In the genomic region with DNA sequence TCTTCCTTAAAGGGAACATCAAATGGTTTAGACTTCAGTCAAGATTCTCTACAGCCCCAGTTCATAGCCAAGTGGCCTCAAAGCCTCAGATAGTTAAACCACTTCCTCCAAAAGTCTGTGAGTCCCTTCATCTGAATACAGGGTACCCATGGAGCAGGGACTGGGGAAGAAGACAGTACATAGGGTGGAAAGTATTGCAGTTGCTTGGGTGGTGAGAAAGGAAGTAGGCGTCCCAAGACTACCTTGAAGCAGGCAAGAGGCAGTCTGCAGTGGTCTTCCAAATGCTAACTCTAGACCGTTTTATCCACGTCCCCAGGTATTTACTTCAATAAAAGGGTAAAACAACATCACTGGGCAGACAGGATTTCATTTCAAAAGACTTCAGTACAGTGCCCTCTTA, we compare ENCODE assay signal across 7 cellular contexts. TPM values are rescaled to one million over a fixed set of nuclear protein-coding genes. Genes with fewer than 3 reads are reported as not detected.
DNase-seq lines count a peak whose midpoint lies in the region; ATAC-seq and TF ChIP-seq lines count a peak whose summit lies in the region.

No MANE protein-coding gene starts in this region.

- H3K4me3 Mint-ChIP-seq in GM23338, result peak overlapping the region; percentile 84
- peak overlapping the region; percentile 98 for H3K4me3 Mint-ChIP-seq in natural killer cell treated with Interleukin-12 subunit alpha and Interleukin-12 subunit beta and Interleukin-15 and Interleukin-18, amount 100 ng/mL, for 72 hours

- H3K27me3 Mint-ChIP-seq in GM23338 (ENCODE audit: insufficient read depth, low read depth, poor library complexity), result peaks cover 13% of the 10 kb centered on the region
- no peaks in the 10 kb centered on the region for H3K27me3 Mint-ChIP-seq in natural killer cell treated with Interleukin-12 subunit alpha and Interleukin-12 subunit beta and Interleukin-15 and Interleukin-18, amount 100 ng/mL, for 72 hours

- H3K27ac Mint-ChIP-seq in GM23338, result no peak overlapping the region
- H3K27ac Mint-ChIP-seq in natural killer cell treated with Interleukin-12 subunit alpha and Interleukin-12 subunit beta and Interleukin-15 and Interleukin-18, amount 100 ng/mL, for 72 hours, result peak overlapping the region; percentile 83

- peaks cover 56% of the 10 kb centered on the region for H3K4me1 Mint-ChIP-seq in GM23338
- peaks cover 49 to 61% of the 10 kb centered on the region in 2 donors for H3K4me1 Mint-ChIP-seq in natural killer cell treated with Interleukin-12 subunit alpha and Interleukin-12 subunit beta and Interleukin-15 and Interleukin-18, amount 100 ng/mL, for 72 hours (ENCODE audit: low read depth in 2 of 2)

- no peaks in the 10 kb centered on the region for H3K36me3 ChIP-seq in GM23338 (ENCODE audit: insufficient read depth)

- H3K27me3 ChIP-seq in GM23338 (ENCODE audit: insufficient read depth), result no peaks in the 10 kb centered on the region

- peaks cover 6% of the 10 kb centered on the region for H4K20me1 ChIP-seq in GM23338 (replicated peaks; ENCODE audit: insufficient read depth)

- TF ChIP-seq CTCF in GM23338 (conservative IDR thresholded peaks at IDR 0.05; ENCODE audit: low read depth in 2 of 2) (no peak), choroid plexus epithelial cell (conservative IDR thresholded peaks at IDR 0.05; ENCODE audit: low read depth, low read length) (no peak)

- DNase-seq in GM23338 (ENCODE audit: low spot score), result no peak
- peak; percentile 66 for DNase-seq in SIG-M5 treated with dmso at 0.1 percent for 504 hours (lab: John Stamatoyannopoulos, UW; ENCODE audit: unreplicated experiment)
- peak; percentile 20 for DNase-seq in choroid plexus epithelial cell (ENCODE audit: low read depth)
- peak; percentile 66 for DNase-seq in natural killer cell treated with Interleukin-12 subunit alpha and Interleukin-12 subunit beta and Interleukin-15 and Interleukin-18, amount 100 ng/mL, for 72 hours (ENCODE audit: low spot score)
- DNase-seq in GM19238 (ENCODE audit: insufficient read length, low spot score), result no peak

- ATAC-seq in GM23338 (no peak), HG03108 (IDR thresholded peaks at IDR 0.05; ENCODE audit: unreplicated experiment) (no peak), GM19455 (IDR thresholded peaks at IDR 0.05; ENCODE audit: unreplicated experiment) (no peak)
- peak; percentile 13 to 29 for ATAC-seq in natural killer cell treated with Interleukin-12 subunit alpha and Interleukin-12 subunit beta and Interleukin-15 and Interleukin-18, amount 100 ng/mL, for 72 hours

- H3K9me3 Mint-ChIP-seq in GM23338, result no peaks in the 10 kb centered on the region
- H3K9me3 Mint-ChIP-seq in natural killer cell treated with Interleukin-12 subunit alpha and Interleukin-12 subunit beta and Interleukin-15 and Interleukin-18, amount 100 ng/mL, for 72 hours, result no peaks in the 10 kb centered on the region

- no peaks in the 10 kb centered on the region for H3K9me2 ChIP-seq in GM23338 (ENCODE audit: insufficient read depth)

- H3K79me2 ChIP-seq in GM23338 (replicated peaks; ENCODE audit: insufficient read depth), result peaks cover 59% of the 10 kb centered on the region

- H3K4me1 ChIP-seq in GM23338 (ENCODE audit: insufficient read depth), result peaks cover 54% of the 10 kb centered on the region

- 0 out of 2 replicates have a peak, but pooled peaks cover 5% of the 10 kb centered on the region for H3F3A ChIP-seq in GM23338 (replicated peaks; ENCODE audit: low read depth)

- H3K36me3 Mint-ChIP-seq in GM23338 (ENCODE audit: low read depth), result no peaks in the 10 kb centered on the region; the same call in 2 of the 3 replicates
- H3K36me3 Mint-ChIP-seq in natural killer cell treated with Interleukin-12 subunit alpha and Interleukin-12 subunit beta and Interleukin-15 and Interleukin-18, amount 100 ng/mL, for 72 hours, result peaks cover 12% of the 10 kb centered on the region

- no peak overlapping the region for H3K27ac ChIP-seq in GM23338 (ENCODE audit: low read depth)

- H2AFZ ChIP-seq in GM23338, result no peak overlapping the region

- peak overlapping the region; percentile 75 for H3K4me2 ChIP-seq in GM23338

- H3K4me3 ChIP-seq in GM23338, result peak overlapping the region; percentile 62
- H3K4me3 ChIP-seq in choroid plexus epithelial cell (ENCODE audit: low read depth, low read length), result peak overlapping the region; percentile 75

TF ChIP-seq in GM23338, 12 proteins besides CTCF, POLR2A, EP300 and RAD21 (continues in another document):
- TF ChIP-seq ZNF462 (CRISPR knock-in tag; IDR thresholded peaks at IDR 0.05) (no peak), STAT1 (IDR thresholded peaks at IDR 0.05; ENCODE audit: unreplicated experiment) (no peak)

RNA-seq across cellular contexts. Expression of gene FYN, which starts 2.0 kb away (rescaled TPM):
- total RNA-seq in GM23338 (2014; rRNA removed; shearing (Covaris generic)), result 70.8 and 143 TPM in 2 replicates
- 46.8 and 54.9 TPM in 2 replicates for polyA plus RNA-seq in GM23338 (2016; fragmentation: Nextera tagmentation; extraction: Ambion mirVana)
- total RNA-seq in natural killer cell treated with Interleukin-12 subunit alpha and Interleukin-12 subunit beta and Interleukin-15 and Interleukin-18, amount 100 ng/mL, for 72 hours, result 100 to 1,000 TPM; 273 to 443 TPM

Comparison
In these comparisons a context has a peak if more than half of its experiments do, and no peak if none do; other contexts are left out.
1. ATAC-seq: peak in natural killer cell treated with Interleukin-12 subunit alpha and Interleukin-12 subunit beta and Interleukin-15 and Interleukin-18, amount 100 ng/mL, for 72 hours (2 of 2); none in GM23338 (single experiment), HG03108 (single experiment) and GM19455 (single experiment).
2. DNase-seq: peak in SIG-M5 treated with dmso at 0.1 percent for 504 hours (single experiment), choroid plexus epithelial cell (single experiment) and natural killer cell treated with Interleukin-12 subunit alpha and Interleukin-12 subunit beta and Interleukin-15 and Interleukin-18, amount 100 ng/mL, for 72 hours (single experiment); none in GM23338 (single experiment) and GM19238 (single experiment).